In genomic region chr15:47718474-47719440, GRCh38 we compare ENCODE assay signal across 9 cellular contexts. TPM values are rescaled to one million over a fixed set of nuclear protein-coding genes. Genes with fewer than 3 reads are reported as not detected.
DNase-seq lines count a peak whose midpoint lies in the region; ATAC-seq, FAIRE-seq and TF ChIP-seq lines count a peak whose summit lies in the region.
"Had no signal": no experiment of that assay in that cellular context is flagged by ENCODE, and none has a peak within 500 bp of the region (broad histone marks: within the 10 kb centered on the region; RNA-seq: fewer than 3 reads in every experiment).

No MANE protein-coding gene starts in this region.

- H3K36me3 ChIP-seq in right lobe of liver (no peaks in the 10 kb centered on the region), thyroid gland (no peaks in the 10 kb centered on the region)

- H3K4me3 ChIP-seq in right lobe of liver: peak overlapping the region; percentile 44 to 48 (median 45)
- H3K4me3 ChIP-seq in thyroid gland (replicated peaks in 1 of 3): peak overlapping the region; percentile 47 to 65 (median 57)

- peak in 3 of 4 donors; percentile 14 to 47 (median 33) for ATAC-seq in right lobe of liver
- no peak for ATAC-seq in HG03354 (IDR thresholded peaks at IDR 0.05; ENCODE audit: poor library complexity, severe bottlenecking, unreplicated experiment)

- peaks cover 0 to 11% (median 0%) of the 10 kb centered on the region in 4 donors for H3K4me1 ChIP-seq in right lobe of liver
- H3K4me1 ChIP-seq in thyroid gland: peaks cover 21 to 42% of the 10 kb centered on the region in 2 donors

- H3K27ac ChIP-seq in right lobe of liver (peak overlapping the region; percentile 40 to 54 (median 47)), thyroid gland (peak overlapping the region; percentile 81 to 95 (median 94))

- intact Hi-C loops in right lobe of liver (cut with DNase I) (no loop called here), thyroid gland (cut with DNase I) (loop anchor here (5.0 to 10.0 kb wide), 4 partner anchors 86 to 524 kb away; no protein-coding TSS in a partner anchor)

- no peak for FAIRE-seq in GM19239 (lab: Jason Lieb, UNC)
- FAIRE-seq: A204.1 had no signal

- H3K27me3 ChIP-seq in right lobe of liver (peaks cover 0 to 6% of the 10 kb centered on the region in 2 donors), thyroid gland (no peaks in the 10 kb centered on the region)

- TF ChIP-seq POLR2A in right lobe of liver (IDR thresholded peaks at IDR 0.05) (no peak), thyroid gland (IDR thresholded peaks at IDR 0.05) (no peak)

- H3K9me3 ChIP-seq in right lobe of liver (no peaks in the 10 kb centered on the region), thyroid gland (no peaks in the 10 kb centered on the region)

- TF ChIP-seq CTCF in right lobe of liver (IDR thresholded peaks at IDR 0.05) (no peak), thyroid gland (IDR thresholded peaks at IDR 0.05) (no peak)

- WGBS in right lobe of liver (ENCODE audit: insufficient coverage, low coverage, low lambda C conversion rate, missing lambda C conversion rate): 3% methylated on average over 35 of the region's 51 CpGs
- 14 to 20% methylated on average over 29 to 37 of the region's 51 CpGs for WGBS in thyroid gland, 2 donors

- DNase-seq in DMS 273 (lab: John Stamatoyannopoulos, UW; ENCODE audit: unreplicated experiment) (peak; percentile 60), DMS 273 treated with DMSO at 0.1 percent for 48 hours (lab: John Stamatoyannopoulos, UW) (no peak), dermis blood vessel endothelial cell (peak; percentile 44), right lobe of liver (no peak), thyroid gland (peak; percentile 11 to 35), iPS-NIHi11 (ENCODE audit: low spot score) (no peak), GM19239 (ENCODE audit: insufficient read length, low spot score) (no peak)

RNA-seq across cellular contexts. Expression of gene SEMA6D, which starts 1.5 kb away (rescaled TPM):
- total RNA-seq in dermis blood vessel endothelial cell: 2.9 and 3.9 TPM in 2 replicates
- total RNA-seq in right lobe of liver: 1 to 10 TPM in 4 of 6 experiments, under 1 TPM in 2; 0.74 to 4.4 (median 1.7) TPM
- total RNA-seq in thyroid gland: 10 to 100 TPM in 3 of 4 donors, 1 to 10 TPM in 1; 9.3 to 17.7 (median 14.3) TPM

Comparison
In these comparisons a context has a peak if more than half of its experiments do, and no peak if none do; other contexts are left out.
1. DNase-seq: peak in DMS 273 (single experiment), dermis blood vessel endothelial cell (single experiment) and thyroid gland (2 of 2); none in DMS 273 treated with DMSO at 0.1 percent for 48 hours (single experiment), right lobe of liver (0 of 3), iPS-NIHi11 (single experiment) and GM19239 (single experiment).